Comparison of ENCODE assay signal across 20 cellular contexts in the genomic region with DNA sequence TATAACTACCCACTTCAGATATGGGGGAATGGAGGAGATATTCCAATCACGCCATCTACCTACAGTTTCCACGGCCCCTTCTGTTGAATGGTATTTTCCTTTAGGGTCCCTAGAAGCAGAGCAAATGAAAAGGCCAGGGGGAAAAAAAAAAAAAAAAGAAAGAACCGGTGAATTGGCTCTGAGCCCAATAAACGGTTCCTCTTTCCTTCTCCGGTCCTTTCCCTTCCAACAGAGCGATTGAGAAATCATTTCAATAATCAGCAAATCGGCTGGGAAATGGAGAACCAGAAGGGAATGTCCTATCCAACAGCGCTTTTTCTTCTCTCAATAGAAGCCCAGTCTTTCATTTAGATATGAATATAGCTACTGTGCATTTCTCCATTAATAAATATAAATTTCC. TPM values are rescaled to one million over a fixed set of nuclear protein-coding genes. Genes with fewer than 3 reads are reported as not detected.
DNase-seq lines count a peak whose midpoint lies in the region; ATAC-seq and TF ChIP-seq lines count a peak whose summit lies in the region.
"Had no signal": no experiment of that assay in that cellular context is flagged by ENCODE, and none has a peak within 500 bp of the region (broad histone marks: within the 10 kb centered on the region; RNA-seq: fewer than 3 reads in every experiment).

No MANE protein-coding gene starts in this region.

- DNase-seq in activated naive CD8-positive, alpha-beta T cell treated with anti-CD3 and anti-CD28 coated beads for 36 hours = no peak
- peak; percentile 1 for DNase-seq in PC-3
- DNase-seq in hepatocyte (ENCODE audit: low spot score) = no peak
- no peak for DNase-seq in GM10266 (ENCODE audit: extremely low spot score)
- DNase-seq: ACHN; activated CD8-positive, alpha-beta memory T cell treated with anti-CD3 and anti-CD28 coated beads for 24 hours; CD8-positive, alpha-beta T cell; DMS79 treated with DMSO at 0.1 percent for 48 hours; MM.1S; NCI-H2029 treated with DMSO at 0.1 percent for 48 hours; NCI-H510A; ovary had no signal

- H2AFZ ChIP-seq in PC-3 (ENCODE audit: low read length) (no peak overlapping the region), hepatocyte (no peak overlapping the region)

- no peak overlapping the region for H3K4me3 ChIP-seq in PC-3 (ENCODE audit: low read length)
- H3K4me3 ChIP-seq in hepatocyte = no peak overlapping the region
- H3K4me3 ChIP-seq: ovary had no signal

- H3K9me3 ChIP-seq in PC-3 (ENCODE audit: low read length) = no peaks in the 10 kb centered on the region
- H3K9me3 ChIP-seq in hepatocyte (ENCODE audit: low read depth) = no peaks in the 10 kb centered on the region
- H3K9me3 ChIP-seq: ovary had no signal

- WGBS in hepatocyte (ENCODE audit: low lambda C conversion rate, missing lambda C conversion rate) = 39% methylated on average over 8 of the region's 8 CpGs

- CTCF ChIA-PET in PC-3 (lab: Charles Lee) = no interaction called here

- H3K9me2 ChIP-seq in PC-3 (replicated peaks; ENCODE audit: low read length) (no peaks in the 10 kb centered on the region), hepatocyte (replicated peaks; ENCODE audit: insufficient read depth) (no peaks in the 10 kb centered on the region)

- H3K4me1 Mint-ChIP-seq in activated naive CD8-positive, alpha-beta T cell (ENCODE audit: low read depth) = peaks cover 23% of the 10 kb centered on the region
- H3K4me1 Mint-ChIP-seq in activated naive CD8-positive, alpha-beta T cell treated with anti-CD3 and anti-CD28 coated beads for 36 hours = peaks cover 19% of the 10 kb centered on the region

- no peak overlapping the region for H3K4me2 ChIP-seq in PC-3 (ENCODE audit: low read length)
- H3K4me2 ChIP-seq in hepatocyte = peak overlapping the region; percentile 65

- H3K36me3 ChIP-seq in PC-3 (ENCODE audit: low read depth, low read length) = no peaks in the 10 kb centered on the region
- H3K36me3 ChIP-seq in hepatocyte (replicated peaks; ENCODE audit: insufficient read depth, low read depth) = no peaks in the 10 kb centered on the region
- H3K36me3 ChIP-seq: ovary had no signal

- no peak overlapping the region for H3K9ac ChIP-seq in PC-3 (ENCODE audit: low read length)

- POLR2A ChIA-PET in PC-3 (lab: Charles Lee; ENCODE audit: unreplicated experiment) = no interaction called here

- H3K4me3 Mint-ChIP-seq in activated naive CD8-positive, alpha-beta T cell = peak overlapping the region; percentile 40
- H3K4me3 Mint-ChIP-seq in activated naive CD8-positive, alpha-beta T cell treated with anti-CD3 and anti-CD28 coated beads for 36 hours = no peak overlapping the region

- no peak overlapping the region for H3K27ac Mint-ChIP-seq in activated naive CD8-positive, alpha-beta T cell
- H3K27ac Mint-ChIP-seq in activated naive CD8-positive, alpha-beta T cell treated with anti-CD3 and anti-CD28 coated beads for 36 hours = no peak overlapping the region
- H3K27ac Mint-ChIP-seq: activated T-helper 2 cell treated with anti-CD3 and anti-CD28 coated beads, Interferon-gamma antibody, Interleukin-2, Interleukin-4, amounts not matched to agents 10 μg/mL and 5 μg/mL and 100 μg/mL, durations not matched to agents 14 hours and 24 hours and 36 hours; CD8-positive, alpha-beta T cell had no signal

- peaks cover 53% of the 10 kb centered on the region for H3K27me3 Mint-ChIP-seq in activated naive CD8-positive, alpha-beta T cell
- H3K27me3 Mint-ChIP-seq in activated naive CD8-positive, alpha-beta T cell treated with anti-CD3 and anti-CD28 coated beads for 36 hours = peaks cover 93% of the 10 kb centered on the region

- no peaks in the 10 kb centered on the region for H3K9me3 Mint-ChIP-seq in activated naive CD8-positive, alpha-beta T cell (ENCODE audit: low read depth)
- H3K9me3 Mint-ChIP-seq in activated naive CD8-positive, alpha-beta T cell treated with anti-CD3 and anti-CD28 coated beads for 36 hours = no peaks in the 10 kb centered on the region
- H3K9me3 Mint-ChIP-seq: activated T-helper 2 cell treated with anti-CD3 and anti-CD28 coated beads, Interferon-gamma antibody, Interleukin-2, Interleukin-4, amounts not matched to agents 10 μg/mL and 5 μg/mL and 100 μg/mL, durations not matched to agents 14 hours and 24 hours and 36 hours; CD8-positive, alpha-beta T cell had no signal

- H4K20me1 ChIP-seq in PC-3 (ENCODE audit: low read length) (no peaks in the 10 kb centered on the region), hepatocyte (ENCODE audit: insufficient read depth, poor library complexity, severe bottlenecking) (no peaks in the 10 kb centered on the region)

- H3K36me3 Mint-ChIP-seq in activated naive CD8-positive, alpha-beta T cell = peaks cover 2% of the 10 kb centered on the region
- H3K36me3 Mint-ChIP-seq in activated naive CD8-positive, alpha-beta T cell treated with anti-CD3 and anti-CD28 coated beads for 36 hours = no peaks in the 10 kb centered on the region
- H3K36me3 Mint-ChIP-seq: CD8-positive, alpha-beta T cell had no signal

- H3K27me3 ChIP-seq in PC-3 (ENCODE audit: low read length) (no peaks in the 10 kb centered on the region), hepatocyte (peaks cover 96% of the 10 kb centered on the region)
- H3K27me3 ChIP-seq: ovary had no signal

- H3K27ac ChIP-seq in PC-3 (ENCODE audit: low read length) (no peak overlapping the region), hepatocyte (no peak overlapping the region)
- H3K27ac ChIP-seq: ovary had no signal

- H3F3A ChIP-seq in PC-3 (ENCODE audit: low read length, unreplicated experiment) = no peaks in the 10 kb centered on the region

- ATAC-seq in PC-3 (no peak), HG03045 (IDR thresholded peaks at IDR 0.05; ENCODE audit: unreplicated experiment) (no peak), HG03432 (IDR thresholded peaks at IDR 0.05; ENCODE audit: unreplicated experiment) (no peak), HG03139 (IDR thresholded peaks at IDR 0.05; ENCODE audit: unreplicated experiment) (no peak)
- ATAC-seq: CD8-positive, alpha-beta T cell; sciatic nerve had no signal

- H3K79me2 ChIP-seq in PC-3 (ENCODE audit: low read length) = peaks cover under 1% of the 10 kb centered on the region; the same call in 1 of the 2 replicates
- H3K79me2 ChIP-seq in hepatocyte = no peaks in the 10 kb centered on the region

- intact Hi-C loops in PC-3 (cut with micrococcal nuclease) = no loop called here

- no peak for TF ChIP-seq CTCF in PC-3 (conservative IDR thresholded peaks at IDR 0.05; ENCODE audit: low read depth, low read length)
- TF ChIP-seq CTCF in hepatocyte (IDR thresholded peaks at IDR 0.05; ENCODE audit: poor library complexity) = no peak
- no peak for TF ChIP-seq CTCF in GM10266 (IDR thresholded peaks at IDR 0.05; ENCODE audit: control insufficient read depth, insufficient read depth, low read depth, missing control alignments)

- H3K4me1 ChIP-seq in PC-3 (ENCODE audit: insufficient read depth, low read length) = peaks cover 65% of the 10 kb centered on the region
- H3K4me1 ChIP-seq in hepatocyte (ENCODE audit: insufficient read depth) = peaks cover 5% of the 10 kb centered on the region

- no TSS peak for BruUV-seq in PC-3 (replicated peaks; lab: Mats Ljungman, UMichigan)

RNA-seq across cellular contexts. Expression of a gene that starts 26.8 kb away (rescaled TPM):
- total RNA-seq in activated naive CD8-positive, alpha-beta T cell treated with anti-CD3 and anti-CD28 coated beads for 36 hours = not detected
- total RNA-seq in PC-3 (2014; rRNA removed) (80.8 and 96.5 TPM in 2 replicates), hepatocyte (0.13 and 0.20 TPM in 2 replicates)
- polyA plus RNA-seq in hepatocyte = 0.28 and 0.40 TPM in 2 replicates
- total RNA-seq: activated T-helper 2 cell treated with anti-CD3 and anti-CD28 coated beads, Interferon-gamma antibody, Interleukin-2, Interleukin-4, amounts not matched to agents 10 μg/mL and 5 μg/mL and 100 μg/mL, durations not matched to agents 14 hours and 24 hours and 36 hours; CD8-positive, alpha-beta T cell; chondrocyte; HepG2; sciatic nerve had no signal
- polyA plus RNA-seq: HepG2, ovary had no signal

RNA-seq across cellular contexts. Expression of a gene that starts 32.4 kb away (rescaled TPM):
- not detected for total RNA-seq in activated naive CD8-positive, alpha-beta T cell treated with anti-CD3 and anti-CD28 coated beads for 36 hours
- total RNA-seq in PC-3 (2014; rRNA removed) (44.1 and 51.4 TPM in 2 replicates), hepatocyte (not detected in 2 replicates)
- 1.5 TPM in 1 of 2 replicates, not detected in the other for polyA plus RNA-seq in hepatocyte
- total RNA-seq: activated T-helper 2 cell treated with anti-CD3 and anti-CD28 coated beads, Interferon-gamma antibody, Interleukin-2, Interleukin-4, amounts not matched to agents 10 μg/mL and 5 μg/mL and 100 μg/mL, durations not matched to agents 14 hours and 24 hours and 36 hours; CD8-positive, alpha-beta T cell; chondrocyte; HepG2; ovary; sciatic nerve had no signal
- polyA plus RNA-seq: HepG2, ovary had no signal

RNA-seq across cellular contexts. Expression of a gene that starts 33.0 kb away (rescaled TPM):
- not detected for total RNA-seq in activated naive CD8-positive, alpha-beta T cell treated with anti-CD3 and anti-CD28 coated beads for 36 hours
- 33.5 and 44.4 TPM in 2 replicates for total RNA-seq in PC-3 (2014; rRNA removed)
- not detected in 2 replicates for total RNA-seq in hepatocyte
- not detected in 2 replicates for polyA plus RNA-seq in hepatocyte
- total RNA-seq: activated T-helper 2 cell treated with anti-CD3 and anti-CD28 coated beads, Interferon-gamma antibody, Interleukin-2, Interleukin-4, amounts not matched to agents 10 μg/mL and 5 μg/mL and 100 μg/mL, durations not matched to agents 14 hours and 24 hours and 36 hours; CD8-positive, alpha-beta T cell; chondrocyte; HepG2; ovary; sciatic nerve had no signal
- polyA plus RNA-seq: HepG2, ovary had no signal

Comparison
In these comparisons a context has a peak if more than half of its experiments do, and no peak if none do; other contexts are left out.
1. RNA of a gene that starts 26.8 kb away (total RNA-seq): 80.8 to 96.5 TPM in PC-3; 0.13 to 0.20 TPM in hepatocyte and not detected in activated naive CD8-positive, alpha-beta T cell treated with anti-CD3 and anti-CD28 coated beads for 36 hours; every median in the first group is over 10 times any median in the second.
2. RNA of a gene that starts 32.4 kb away (total RNA-seq): 44.1 to 51.4 TPM in PC-3; not detected in activated naive CD8-positive, alpha-beta T cell treated with anti-CD3 and anti-CD28 coated beads for 36 hours and not detected in hepatocyte; every median in the first group is over 10 times any median in the second.
3. RNA of a gene that starts 33.0 kb away (total RNA-seq): 33.5 to 44.4 TPM in PC-3; not detected in activated naive CD8-positive, alpha-beta T cell treated with anti-CD3 and anti-CD28 coated beads for 36 hours and not detected in hepatocyte; every median in the first group is over 10 times any median in the second.